Comparison of ENCODE assay signal across 10 cellular contexts in the genomic region with DNA sequence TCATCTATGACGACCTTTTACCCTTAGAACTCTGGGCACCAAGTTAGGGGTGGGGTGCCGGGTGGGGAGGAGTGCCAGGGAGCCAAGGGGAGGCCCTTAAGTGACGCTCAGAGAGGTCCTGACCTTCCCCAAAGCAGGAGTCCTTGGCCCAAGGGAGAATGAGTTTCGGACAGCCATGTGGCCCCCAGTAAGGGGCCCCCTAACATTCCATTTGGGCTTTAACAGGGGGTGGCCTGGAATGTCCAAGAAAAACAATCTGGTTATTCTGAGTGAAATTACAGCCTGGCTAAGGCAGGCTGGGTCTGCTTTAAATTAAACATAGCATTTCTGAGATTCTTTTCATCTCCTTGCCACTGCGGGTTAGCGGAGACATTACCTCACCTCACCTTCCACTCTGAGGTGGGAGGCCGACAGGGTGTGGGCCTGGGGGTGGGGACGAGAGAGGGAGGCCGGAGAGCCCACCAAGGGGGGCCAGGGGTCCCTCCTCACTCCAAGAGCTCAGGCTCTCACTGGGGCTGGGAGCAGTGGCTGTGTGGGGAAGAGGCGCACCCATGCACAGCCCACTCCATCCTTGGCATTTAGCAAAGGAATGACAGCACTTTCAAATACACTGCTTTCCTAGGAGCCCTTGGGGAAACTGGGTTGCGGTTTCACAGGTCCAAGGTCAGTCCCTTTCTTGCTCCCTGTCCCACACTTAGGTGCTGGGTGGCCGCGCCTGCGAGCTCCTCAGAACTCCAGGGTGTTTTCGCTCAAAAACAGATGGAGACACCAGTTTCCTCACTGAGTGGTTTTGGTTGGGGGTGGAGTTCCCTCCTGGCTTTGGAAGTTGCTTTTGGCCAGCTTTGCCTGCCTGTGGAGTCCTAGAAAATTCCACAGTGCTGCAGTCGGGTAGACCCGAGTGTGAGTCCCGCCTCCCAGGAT.
DNase-seq lines count a peak whose midpoint lies in the region; ATAC-seq and TF ChIP-seq lines count a peak whose summit lies in the region.
"Had no signal": no experiment of that assay in that cellular context is flagged by ENCODE, and none has a peak within 500 bp of the region (broad histone marks: within the 10 kb centered on the region; RNA-seq: fewer than 3 reads in every experiment).

No MANE protein-coding gene starts in this region.

- 41 to 52% (median 42%) methylated on average over 18 of the region's 18 CpGs for WGBS in adrenal gland, 4 donors
- 44 to 46% methylated on average over 14 to 18 of the region's 18 CpGs for WGBS in testis, 2 donors

- peak overlapping the region; percentile 93 for H3K27ac Mint-ChIP-seq in T-helper 2 cell treated with Interferon-gamma antibody and Interleukin-4, amounts not matched to agents 5 μg/mL and 100 μg/mL, for 36 hours

- no peaks in the 10 kb centered on the region for H3K27me3 Mint-ChIP-seq in T-helper 2 cell treated with Interferon-gamma antibody and Interleukin-4, amounts not matched to agents 5 μg/mL and 100 μg/mL, for 36 hours (ENCODE audit: low read depth)

- peaks cover 4% of the 10 kb centered on the region for H3K9me3 Mint-ChIP-seq in T-helper 2 cell treated with Interferon-gamma antibody and Interleukin-4, amounts not matched to agents 5 μg/mL and 100 μg/mL, for 36 hours

- peaks cover 15% of the 10 kb centered on the region for H3K36me3 Mint-ChIP-seq in T-helper 2 cell treated with Interferon-gamma antibody and Interleukin-4, amounts not matched to agents 5 μg/mL and 100 μg/mL, for 36 hours (ENCODE audit: low read depth)

- peak overlapping the region; percentile 66 for H3K4me3 Mint-ChIP-seq in T-helper 2 cell treated with Interferon-gamma antibody and Interleukin-4, amounts not matched to agents 5 μg/mL and 100 μg/mL, for 36 hours

- no peak overlapping the region for H3K4me3 ChIP-seq in adrenal gland
- no peak overlapping the region for H3K4me3 ChIP-seq in testis

- ATAC-seq in HG03520 (IDR thresholded peaks at IDR 0.05; ENCODE audit: unreplicated experiment): no peak
- ATAC-seq in HG03457 (IDR thresholded peaks at IDR 0.05; ENCODE audit: unreplicated experiment): no peak

- DNase-seq in T-helper 2 cell treated with Interferon-gamma antibody and Interleukin-4, amounts not matched to agents 5 μg/mL and 100 μg/mL, for 36 hours (ENCODE audit: low spot score): no peak
- DNase-seq in T-helper 2 cell (no peak), adrenal gland (peak in 3 of 7 donors; percentile 39 to 63 (median 43)), testis (peak; percentile 38), COLO668 (lab: John Stamatoyannopoulos, UW; ENCODE audit: unreplicated experiment) (no peak)
- DNase-seq: 8988T, NCI-H1694 had no signal

- no peaks in the 10 kb centered on the region for H3K36me3 ChIP-seq in adrenal gland (replicated peaks in 1 of 2)
- no peaks in the 10 kb centered on the region for H3K36me3 ChIP-seq in testis (ENCODE audit: low read depth, missing control alignments)

- TF ChIP-seq POLR2A in adrenal gland (IDR thresholded peaks at IDR 0.05): no peak
- no peak for TF ChIP-seq POLR2A in testis (IDR thresholded peaks at IDR 0.05)

- H3K9me3 ChIP-seq in adrenal gland (replicated peaks in 1 of 3) (no peaks in the 10 kb centered on the region), testis (no peaks in the 10 kb centered on the region)

- H3K4me1 ChIP-seq in adrenal gland (replicated peaks in 1 of 2) (peaks cover 43 to 56% of the 10 kb centered on the region in 2 donors), testis (peaks cover 48% of the 10 kb centered on the region)

- H3K27me3 ChIP-seq in adrenal gland (no peaks in the 10 kb centered on the region), layer of hippocampus (ENCODE audit: control insufficient read depth, insufficient read depth, low read length) (no peaks in the 10 kb centered on the region), testis (no peaks in the 10 kb centered on the region)

- intact Hi-C loops in adrenal gland (cut with DNase I): no loop called here
- intact Hi-C loops in testis (cut with DNase I; ENCODE audit: low total_unique reads): loop anchor here (5.0 kb wide), 1 partner anchor 111 kb away; a partner anchor contains a TSS

- H3K27ac ChIP-seq in adrenal gland (peak overlapping the region in 4 of 5 donors; percentile 46 to 90 (median 76)), layer of hippocampus (ENCODE audit: low read depth, low read length) (peak overlapping the region; percentile 88), testis (peak overlapping the region; percentile 60 to 89)

- H3K4me1 Mint-ChIP-seq in T-helper 2 cell treated with Interferon-gamma antibody and Interleukin-4, amounts not matched to agents 5 μg/mL and 100 μg/mL, for 36 hours (ENCODE audit: low read depth): peaks cover 76% of the 10 kb centered on the region

- TF ChIP-seq CTCF in adrenal gland (IDR thresholded peaks at IDR 0.05): no peak
- no peak for TF ChIP-seq CTCF in testis (IDR thresholded peaks at IDR 0.05)
